Comparison of ENCODE assay signal across 8 cellular contexts in genomic region chr7:91941450-91941849, GRCh38. TPM values are rescaled to one million over a fixed set of nuclear protein-coding genes. Genes with fewer than 3 reads are reported as not detected.
DNase-seq lines count a peak whose midpoint lies in the region; ATAC-seq and TF ChIP-seq lines count a peak whose summit lies in the region.

No MANE protein-coding gene starts in this region.

- H3K27me3 Mint-ChIP-seq in T-cell, result no peaks in the 10 kb centered on the region

- no peaks in the 10 kb centered on the region for H3K9me3 Mint-ChIP-seq in T-cell

- peaks cover 8% of the 10 kb centered on the region for H3K36me3 Mint-ChIP-seq in T-cell

- H3K27ac Mint-ChIP-seq in T-cell, result peak overlapping the region; percentile 87 to 97

- H3K4me1 Mint-ChIP-seq in T-cell, result peaks cover 49 to 51% (median 50%) of the 10 kb centered on the region in 3 donors

- POLR2A ChIA-PET in T-cell (lab: Charles Lee), result interaction anchor here (0.5 to 1.3 kb wide), 6 partner anchors 61 to 587 kb away, joined by 3 to 5 read pairs (median 3); partner anchors contain the start of genes MTERF1 (in 1 of the 2) and RBM48 (in 1 of the 2)

- TF ChIP-seq CTCF in C4-2B (conservative IDR thresholded peaks at IDR 0.05) (no peak), astrocyte of the spinal cord (IDR thresholded peaks at IDR 0.05; ENCODE audit: low read depth, low read length) (no peak)

- no peaks in the 10 kb centered on the region for H3K9me3 ChIP-seq in iPS-15b (ENCODE audit: control insufficient read depth, insufficient read depth, low read length)

- in situ Hi-C loops in astrocyte of the spinal cord (cut with HindIII; ENCODE audit: low sequenced_read_pairs), result no loop called here

- DNase-seq in LoVo (ENCODE audit: low spot score), result peak; percentile 50
- peak in 33 of 34 experiments; percentile 4 to 54 (median 33) for DNase-seq in T-cell
- peak; percentile 39 for DNase-seq in astrocyte of the spinal cord (ENCODE audit: low read depth, low spot score)
- DNase-seq in skeletal muscle cell (ENCODE audit: low read depth), result no peak

- CTCF ChIA-PET in T-cell (lab: Charles Lee), result interaction anchor here (0.5 to 3.0 kb wide), 6 partner anchors 12 to 1697 kb away, joined by 3 to 11 read pairs (median 4); partner anchors contain the start of genes GATAD1 (in 1 of the 2), LRRD1 (in 1 of the 2) and RBM48 (in 1 of the 2)

- H3K27me3 ChIP-seq in iPS-15b (ENCODE audit: control insufficient read depth, insufficient read depth, low read length), result peaks cover 30% of the 10 kb centered on the region

- peaks cover 2% of the 10 kb centered on the region for H3K4me1 ChIP-seq in iPS-15b (ENCODE audit: control insufficient read depth, insufficient read depth, low read length)

- H3K4me3 Mint-ChIP-seq in T-cell, result peak overlapping the region; percentile 87 to 92 (median 89)

- H3K36me3 ChIP-seq in iPS-15b (ENCODE audit: control insufficient read depth, insufficient read depth, low read length), result no peaks in the 10 kb centered on the region

- H3K27ac ChIP-seq in C4-2B, result peak overlapping the region; percentile 75

- H3K4me3 ChIP-seq in astrocyte of the spinal cord (ENCODE audit: low read depth, low read length), result peak overlapping the region; percentile 97
- H3K4me3 ChIP-seq in iPS-15b (ENCODE audit: low read depth, low read length), result peak overlapping the region; percentile 92
- peak overlapping the region; percentile 76 for H3K4me3 ChIP-seq in skeletal muscle cell (ENCODE audit: low read depth, low read length)

- ATAC-seq in GM19438 (IDR thresholded peaks at IDR 0.05; ENCODE audit: low read depth, unreplicated experiment), result peak; percentile 21
- ATAC-seq in T-cell (replicated peaks in 1 of 4), result peak; percentile 15 to 43 (median 22)
- ATAC-seq in HG03460 (IDR thresholded peaks at IDR 0.05; ENCODE audit: unreplicated experiment), result no peak

- peak overlapping the region; percentile 95 for H3K9ac ChIP-seq in iPS-15b (ENCODE audit: low read depth, low read length)

RNA-seq across cellular contexts. Expression of gene AKAP9, which starts 0.8 kb away (rescaled TPM):
- 10 to 100 TPM; 59.6 to 83.3 (median 69.0) TPM for total RNA-seq in T-cell
